In genomic region chr2:217523246-217523645, GRCh38 we compare ENCODE assay signal across 1 cellular context.
TF ChIP-seq lines count a peak whose summit lies in the region.

No MANE protein-coding gene starts in this region.

TF ChIP-seq in H1, 55 proteins besides CTCF, POLR2A, EP300 and RAD21:
- TF ChIP-seq ATF3 (IDR thresholded peaks at IDR 0.05; ENCODE audit: insufficient read depth, low read depth, low read length), result no peak
- TF ChIP-seq SIX5 (IDR thresholded peaks at IDR 0.05; ENCODE audit: low read depth, low read length), result no peak
- no peak for TF ChIP-seq PHF8 (conservative IDR thresholded peaks at IDR 0.05; ENCODE audit: low read depth, low read length)
- TF ChIP-seq KDM4A (IDR thresholded peaks at IDR 0.05; ENCODE audit: low read depth, low read length, severe bottlenecking), result no peak
- TF ChIP-seq RFX5 (IDR thresholded peaks at IDR 0.05; ENCODE audit: borderline replicate concordance, low read depth, low read length), result no peak
- TF ChIP-seq, protein P1, sequence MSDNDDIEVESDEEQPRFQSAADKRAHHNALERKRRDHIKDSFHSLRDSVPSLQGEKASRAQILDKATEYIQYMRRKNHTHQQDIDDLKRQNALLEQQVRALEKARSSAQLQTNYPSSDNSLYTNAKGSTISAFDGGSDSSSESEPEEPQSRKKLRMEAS (IDR thresholded peaks at IDR 0.05), result no peak
- TF ChIP-seq FOSL1 (IDR thresholded peaks at IDR 0.05; ENCODE audit: insufficient read depth, low read depth, low read length), result no peak
- no peak for TF ChIP-seq NANOG (IDR thresholded peaks at IDR 0.05; ENCODE audit: insufficient read depth, low read depth, low read length, poor library complexity, severe bottlenecking)
- no peak for TF ChIP-seq HDAC2 (IDR thresholded peaks at IDR 0.05; ENCODE audit: borderline replicate concordance in 1 of 2, low read depth in 2 of 2, low read length in 2 of 2)
- TF ChIP-seq, protein P2, sequence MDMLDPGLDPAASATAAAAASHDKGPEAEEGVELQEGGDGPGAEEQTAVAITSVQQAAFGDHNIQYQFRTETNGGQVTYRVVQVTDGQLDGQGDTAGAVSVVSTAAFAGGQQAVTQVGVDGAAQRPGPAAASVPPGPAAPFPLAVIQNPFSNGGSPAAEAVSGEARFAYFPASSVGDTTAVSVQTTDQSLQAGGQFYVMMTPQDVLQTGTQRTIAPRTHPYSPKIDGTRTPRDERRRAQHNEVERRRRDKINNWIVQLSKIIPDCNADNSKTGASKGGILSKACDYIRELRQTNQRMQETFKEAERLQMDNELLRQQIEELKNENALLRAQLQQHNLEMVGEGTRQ (IDR thresholded peaks at IDR 0.05; ENCODE audit: low read length), result no peak
- TF ChIP-seq SP1 (IDR thresholded peaks at IDR 0.05; ENCODE audit: low read depth, low read length), result no peak
- TF ChIP-seq RBBP5 (IDR thresholded peaks at IDR 0.05; ENCODE audit: borderline replicate concordance, low read depth, low read length), result no peak
- TF ChIP-seq, protein P3, sequence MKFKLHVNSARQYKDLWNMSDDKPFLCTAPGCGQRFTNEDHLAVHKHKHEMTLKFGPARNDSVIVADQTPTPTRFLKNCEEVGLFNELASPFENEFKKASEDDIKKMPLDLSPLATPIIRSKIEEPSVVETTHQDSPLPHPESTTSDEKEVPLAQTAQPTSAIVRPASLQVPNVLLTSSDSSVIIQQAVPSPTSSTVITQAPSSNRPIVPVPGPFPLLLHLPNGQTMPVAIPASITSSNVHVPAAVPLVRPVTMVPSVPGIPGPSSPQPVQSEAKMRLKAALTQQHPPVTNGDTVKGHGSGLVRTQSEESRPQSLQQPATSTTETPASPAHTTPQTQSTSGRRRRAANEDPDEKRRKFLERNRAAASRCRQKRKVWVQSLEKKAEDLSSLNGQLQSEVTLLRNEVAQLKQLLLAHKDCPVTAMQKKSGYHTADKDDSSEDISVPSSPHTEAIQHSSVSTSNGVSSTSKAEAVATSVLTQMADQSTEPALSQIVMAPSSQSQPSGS (IDR thresholded peaks at IDR 0.05; ENCODE audit: low read length), result no peak
- TF ChIP-seq SP2 (IDR thresholded peaks at IDR 0.05; ENCODE audit: low read length), result no peak
- no peak for TF ChIP-seq YY1 (IDR thresholded peaks at IDR 0.05; ENCODE audit: low read depth, low read length)
- TF ChIP-seq TAF1 (IDR thresholded peaks at IDR 0.05; ENCODE audit: low read depth, low read length), result no peak
- TF ChIP-seq SRF (IDR thresholded peaks at IDR 0.05; ENCODE audit: low read depth, low read length), result no peak
